In genomic region chr5:80077317-80077716, GRCh38 we compare ENCODE assay signal across 29 cellular contexts.
"Had no signal": no experiment of that assay in that cellular context is flagged by ENCODE, and none has a peak within 500 bp of the region (broad histone marks: within the 10 kb centered on the region; RNA-seq: fewer than 3 reads in every experiment).

No MANE protein-coding gene starts in this region.

- FAIRE-seq: bronchial epithelial cell had no signal

- H3K27ac ChIP-seq: KMS-11, WERI-Rb-1 had no signal

- H3K36me3 Mint-ChIP-seq: activated naive CD4-positive, alpha-beta T cell treated with anti-CD3 and anti-CD28 coated beads, Interleukin-2, amount 50 U/mL, for 72 hours had no signal

- H3K4me2 ChIP-seq: KMS-11 had no signal

- H3K4me1 Mint-ChIP-seq: activated naive CD8-positive, alpha-beta T cell treated with anti-CD3 and anti-CD28 coated beads, Interleukin-2, amount 50 U/mL, for 24 hours; T-helper 17 cell had no signal

- H3K9me3 Mint-ChIP-seq: activated CD4-positive, alpha-beta memory T cell treated with anti-CD3 and anti-CD28 coated beads, Interleukin-2, amount 10 ng/mL, durations not matched to agents 7 days and 5 days; activated naive CD4-positive, alpha-beta T cell treated with anti-CD3 and anti-CD28 coated beads, Interleukin-2, amount 50 U/mL, for 72 hours; activated naive CD8-positive, alpha-beta T cell treated with anti-CD3 and anti-CD28 coated beads, Interleukin-2, amount 50 U/mL, for 24 hours; activated T-cell treated with anti-CD3 and anti-CD28 coated beads, Interleukin-2, amount 50 U/mL, for 24 hours; activated T-helper 2 cell treated with anti-CD3 and anti-CD28 coated beads, Interferon-gamma antibody, Interleukin-2, Interleukin-4, amounts not matched to agents 10 μg/mL and 5 μg/mL and 100 μg/mL, durations not matched to agents 14 hours and 24 hours and 36 hours; brain; T-cell had no signal

- H3K4me3 Mint-ChIP-seq: activated CD4-positive, alpha-beta memory T cell treated with anti-CD3 and anti-CD28 coated beads, Interleukin-2, amount 10 ng/mL, durations not matched to agents 7 days and 5 days; activated naive CD8-positive, alpha-beta T cell treated with anti-CD3 and anti-CD28 coated beads, Interleukin-2, amount 50 U/mL, for 24 hours; activated T-cell treated with anti-CD3 and anti-CD28 coated beads, Interleukin-2, amount 50 U/mL, for 24 hours; brain; T-cell; T-helper 17 cell had no signal

- DNase-seq: activated CD4-positive, alpha-beta memory T cell treated with anti-CD3 and anti-CD28 coated beads, Interleukin-2, amount 10 ng/mL, durations not matched to agents 7 days and 5 days; activated CD4-positive, alpha-beta T cell treated with anti-CD3 and anti-CD28 coated beads for 1 hour; activated CD4-positive, alpha-beta T cell treated with anti-CD3 and anti-CD28 coated beads for 48 hours; activated CD4-positive, CD25-positive, alpha-beta regulatory T cell; activated gamma-delta T cell; activated naive CD4-positive, alpha-beta T cell treated with Interleukin-2 at 50 U/mL for 16 hours; activated naive CD8-positive, alpha-beta T cell treated with anti-CD3 and anti-CD28 coated beads, Interleukin-2, amount 50 U/mL, for 24 hours; activated T-cell treated with anti-CD3 and anti-CD28 coated beads, Interleukin-2, amount 50 U/mL, for 24 hours; anterior cingulate cortex; MM.1S; MV-4-11; NCI-H1092; NCI-H1436 treated with DMSO at 0.1 percent for 48 hours; NCI-H1694 treated with DMSO at 0.1 percent for 48 hours; NCI-H2029; NCI-H345; NCI-H524 treated with DMSO at 0.1 percent for 48 hours; SIG-M5; T-cell; T-helper 17 cell; T-helper 9 cell; WERI-Rb-1 had no signal

- H3K9ac ChIP-seq: KMS-11 had no signal

- H3K27me3 Mint-ChIP-seq: activated CD4-positive, alpha-beta memory T cell treated with anti-CD3 and anti-CD28 coated beads, Interleukin-2, amount 10 ng/mL, durations not matched to agents 7 days and 5 days; activated naive CD8-positive, alpha-beta T cell treated with anti-CD3 and anti-CD28 coated beads, Interleukin-2, amount 50 U/mL, for 24 hours; activated T-cell treated with anti-CD3 and anti-CD28 coated beads, Interleukin-2, amount 50 U/mL, for 24 hours; T-cell; T-helper 17 cell had no signal

- ATAC-seq: activated naive CD4-positive, alpha-beta T cell treated with anti-CD3 and anti-CD28 coated beads, Interleukin-2, amount 50 U/mL, for 72 hours; activated naive CD8-positive, alpha-beta T cell treated with anti-CD3 and anti-CD28 coated beads, Interleukin-2, amount 50 U/mL, for 24 hours; Panc1; SK-N-SH treated with all-trans-retinoic acid at 6 μM for 48 hours; T-cell; T-helper 17 cell had no signal

- H3K27ac Mint-ChIP-seq: activated CD4-positive, alpha-beta memory T cell treated with anti-CD3 and anti-CD28 coated beads, Interleukin-2, amount 10 ng/mL, durations not matched to agents 7 days and 5 days; activated naive CD4-positive, alpha-beta T cell treated with anti-CD3 and anti-CD28 coated beads, Interleukin-2, amount 50 U/mL, for 72 hours; activated naive CD8-positive, alpha-beta T cell treated with anti-CD3 and anti-CD28 coated beads, Interleukin-2, amount 50 U/mL, for 24 hours; activated T-cell treated with anti-CD3 and anti-CD28 coated beads, Interleukin-2, amount 50 U/mL, for 24 hours; activated T-helper 2 cell treated with anti-CD3 and anti-CD28 coated beads, Interferon-gamma antibody, Interleukin-2, Interleukin-4, amounts not matched to agents 10 μg/mL and 5 μg/mL and 100 μg/mL, durations not matched to agents 14 hours and 24 hours and 36 hours; brain; T-cell; T-helper 17 cell had no signal
